Comparison of ENCODE assay signal across 8 cellular contexts in genomic region chr2:127226520-127227263, GRCh38. TPM values are rescaled to one million over a fixed set of nuclear protein-coding genes. Genes with fewer than 3 reads are reported as not detected.
DNase-seq lines count a peak whose midpoint lies in the region; ATAC-seq and TF ChIP-seq lines count a peak whose summit lies in the region.

No MANE protein-coding gene starts in this region.

- no TSS peak for BruUV-seq in Caco-2 (replicated peaks; lab: Mats Ljungman, UMichigan)

- H3K36me3 Mint-ChIP-seq in Caco-2 (ENCODE audit: insufficient read depth, unreplicated experiment) (no peaks in the 10 kb centered on the region), CD14-positive monocyte (no peaks in the 10 kb centered on the region)

- DNase-seq in Caco-2 (no peak), HT-29 (ENCODE audit: low spot score) (peak; percentile 93), left lung (peak; percentile 85 to 88), ovary (no peak), CD14-positive monocyte (ENCODE audit: low spot score) (no peak), anterior cingulate cortex (lab: John Stamatoyannopoulos, UW) (no peak)
- DNase-seq in activated CD8-positive, alpha-beta memory T cell treated with anti-CD3 and anti-CD28 coated beads, Interleukin-2, amount 50 U/mL, for 48 hours: peak; percentile 66

- H3K4me3 Mint-ChIP-seq in Caco-2 (ENCODE audit: unreplicated experiment) (peak overlapping the region; percentile 28), CD14-positive monocyte (no peak overlapping the region)

- H3K4me1 Mint-ChIP-seq in Caco-2 (ENCODE audit: low read depth, unreplicated experiment): peaks cover 19% of the 10 kb centered on the region
- no peaks in the 10 kb centered on the region for H3K4me1 Mint-ChIP-seq in CD14-positive monocyte

- intact Hi-C loops in Caco-2 (cut with micrococcal nuclease; ENCODE audit: unreplicated experiment) (no loop called here), left lung (cut with DNase I) (no loop called here), ovary (cut with DNase I) (no loop called here), CD14-positive monocyte (cut with micrococcal nuclease) (no loop called here)

- ATAC-seq in GM21360 (IDR thresholded peaks at IDR 0.05; ENCODE audit: unreplicated experiment) (peak; percentile 83), left lung (peak; percentile 95)

- no peak for TF ChIP-seq EP300 in ovary (IDR thresholded peaks at IDR 0.05)

- H3K36me3 ChIP-seq in Caco-2 (ENCODE audit: control insufficient read depth, insufficient read depth, low read length) (no peaks in the 10 kb centered on the region), left lung (no peaks in the 10 kb centered on the region), ovary (no peaks in the 10 kb centered on the region)

- no peak overlapping the region for H3K4me3 ChIP-seq in Caco-2 (ENCODE audit: low read depth, low read length)
- no peak overlapping the region for H3K4me3 ChIP-seq in left lung
- H3K4me3 ChIP-seq in ovary: no peak overlapping the region

- WGBS in ovary, 3 donors: 47 to 62% (median 52%) methylated on average over 10 of the region's 10 CpGs

- no peak overlapping the region for H3K27ac Mint-ChIP-seq in Caco-2 (ENCODE audit: unreplicated experiment)
- no peak overlapping the region for H3K27ac Mint-ChIP-seq in CD14-positive monocyte

- H3K9me3 Mint-ChIP-seq in Caco-2 (ENCODE audit: unreplicated experiment) (no peaks in the 10 kb centered on the region), CD14-positive monocyte (peaks cover 3 to 21% (median 12%) of the 10 kb centered on the region in 7 donors)

- POLR2A ChIA-PET in Caco-2 (lab: Charles Lee): no interaction called here

- H3K4me1 ChIP-seq in Caco-2 (no peaks in the 10 kb centered on the region; the same call in 1 of the 2 replicates), left lung (peaks cover 0 to 7% of the 10 kb centered on the region in 2 donors), ovary (ENCODE audit: insufficient read depth) (no peaks in the 10 kb centered on the region)

- no peak for TF ChIP-seq POLR2A in ovary (IDR thresholded peaks at IDR 0.05)

- CTCF ChIA-PET in Caco-2 (lab: Charles Lee): no interaction called here

- H3K27ac ChIP-seq in left lung (peak overlapping the region; percentile 33 to 59), ovary (no peak overlapping the region)

- no peaks in the 10 kb centered on the region for H3K9me3 ChIP-seq in Caco-2
- H3K9me3 ChIP-seq in left lung: peaks cover 0 to 6% of the 10 kb centered on the region in 2 donors
- no peaks in the 10 kb centered on the region for H3K9me3 ChIP-seq in ovary

- H3K27me3 Mint-ChIP-seq in Caco-2 (ENCODE audit: insufficient read depth, unreplicated experiment) (no peaks in the 10 kb centered on the region), CD14-positive monocyte (ENCODE audit: low read depth in 3 of 3) (peaks cover 36 to 60% (median 42%) of the 10 kb centered on the region in 3 donors)

- TF ChIP-seq CTCF in Caco-2 (IDR thresholded peaks at IDR 0.05; ENCODE audit: insufficient read depth in 1 of 2, low read depth in 1 of 2, low read length in 1 of 2, severe bottlenecking in 1 of 2, unreplicated experiment in 1 of 2) (no peak), left lung (IDR thresholded peaks at IDR 0.05) (no peak), ovary (IDR thresholded peaks at IDR 0.05) (no peak), CD14-positive monocyte (IDR thresholded peaks at IDR 0.05) (no peak)

- H3K27me3 ChIP-seq in Caco-2 (replicated peaks; ENCODE audit: control insufficient read depth, insufficient read depth, low read length) (no peaks in the 10 kb centered on the region), left lung (peaks cover 0 to 43% of the 10 kb centered on the region in 2 donors), ovary (no peaks in the 10 kb centered on the region)

RNA-seq across cellular contexts. Expression of gene CYP27C1, which starts 6.6 kb away (rescaled TPM):
- total RNA-seq in Caco-2 (2022) (0.11 TPM in 1 of 2 replicates, not detected in the other), left lung (under 1 TPM; 0.10 to 0.12 TPM), ovary (under 1 TPM in 6 of 7 donors, not detected in 1; 0.10 to 0.48 (median 0.17) TPM)
- total RNA-seq in HT-29 (2014; rRNA removed; shearing (Covaris generic)): not detected in 2 replicates
- polyA plus RNA-seq in ovary (under 1 TPM; 0.07 to 0.52 TPM), CD14-positive monocyte (not detected)

Comparison
In these comparisons a context has a peak if more than half of its experiments do, and no peak if none do; other contexts are left out.
1. DNase-seq: peak in HT-29 (single experiment), activated CD8-positive, alpha-beta memory T cell treated with anti-CD3 and anti-CD28 coated beads, Interleukin-2, amount 50 U/mL, for 48 hours (single experiment) and left lung (2 of 2); none in Caco-2 (0 of 2), ovary (0 of 5), CD14-positive monocyte (single experiment) and anterior cingulate cortex (0 of 58).
2. H3K27ac ChIP-seq: peak in left lung (2 of 2); none in ovary (0 of 2).